ENCODE assay signal across 10 cellular contexts in genomic region chr7:148693651-148694050, GRCh38.
"Had no signal": no experiment of that assay in that cellular context is flagged by ENCODE, and none has a peak within 500 bp of the region (broad histone marks: within the 10 kb centered on the region; RNA-seq: fewer than 3 reads in every experiment).

No MANE protein-coding gene starts in this region.

- H3K27ac ChIP-seq: GM23248, HL-60, KMS-11 had no signal

- H3K4me3 Mint-ChIP-seq: H9, HFFc6 had no signal

- DNase-seq: GM23248, GOT3, H9, HCEC 1CT, HFFc6, IMR-90, KBM-7 had no signal

- H3K9ac ChIP-seq: GM23248, KMS-11 had no signal

- H3K4me3 ChIP-seq: GM23248 had no signal

- H3K27ac Mint-ChIP-seq: H9, HFFc6 had no signal

- H3K9me3 Mint-ChIP-seq: H9, HFFc6 had no signal

- H2AFZ ChIP-seq: GM23248 had no signal

- FAIRE-seq: H54 had no signal

- H3K4me2 ChIP-seq: KMS-11 had no signal
